2 cellular contexts compared by ENCODE assay signal in genomic region chr7:1562126-1562525, GRCh38.
TF ChIP-seq lines count a peak whose summit lies in the region.

No MANE protein-coding gene starts in this region.

TF ChIP-seq in SK-N-SH treated with all-trans-retinoic acid at 6 μM for 48 hours, 23 proteins besides CTCF, POLR2A, EP300 and RAD21 (continued from another document):
- TF ChIP-seq RARB (CRISPR knock-in tag; IDR thresholded peaks at IDR 0.05) (no peak), ZNF565 (CRISPR knock-in tag; conservative IDR thresholded peaks at IDR 0.05; ENCODE audit: low read depth) (no peak), ARNTL (CRISPR knock-in tag; IDR thresholded peaks at IDR 0.05; ENCODE audit: borderline replicate concordance, low read depth) (no peak), ESRRG (CRISPR knock-in tag; IDR thresholded peaks at IDR 0.05) (no peak)
- TF ChIP-seq, protein P1, sequence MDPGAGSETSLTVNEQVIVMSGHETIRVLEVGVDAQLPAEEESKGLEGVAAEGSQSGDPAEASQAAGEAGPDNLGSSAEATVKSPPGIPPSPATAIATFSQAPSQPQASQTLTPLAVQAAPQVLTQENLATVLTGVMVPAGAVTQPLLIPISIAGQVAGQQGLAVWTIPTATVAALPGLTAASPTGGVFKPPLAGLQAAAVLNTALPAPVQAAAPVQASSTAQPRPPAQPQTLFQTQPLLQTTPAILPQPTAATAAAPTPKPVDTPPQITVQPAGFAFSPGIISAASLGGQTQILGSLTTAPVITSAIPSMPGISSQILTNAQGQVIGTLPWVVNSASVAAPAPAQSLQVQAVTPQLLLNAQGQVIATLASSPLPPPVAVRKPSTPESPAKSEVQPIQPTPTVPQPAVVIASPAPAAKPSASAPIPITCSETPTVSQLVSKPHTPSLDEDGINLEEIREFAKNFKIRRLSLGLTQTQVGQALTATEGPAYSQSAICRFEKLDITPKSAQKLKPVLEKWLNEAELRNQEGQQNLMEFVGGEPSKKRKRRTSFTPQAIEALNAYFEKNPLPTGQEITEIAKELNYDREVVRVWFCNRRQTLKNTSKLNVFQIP (CRISPR knock-in tag; IDR thresholded peaks at IDR 0.05; ENCODE audit: borderline replicate concordance, low read depth): no peak
TF ChIP-seq in SK-N-SH treated with all-trans-retinoic acid at 6 μM for 48 hours: peak in this region for 0.

TF ChIP-seq in WTC11, 78 proteins besides CTCF, POLR2A, EP300 and RAD21 (continued from another document):
- no peak for TF ChIP-seq ZNF425 (CRISPR knock-in tag; conservative IDR thresholded peaks at IDR 0.05)
- no peak for TF ChIP-seq EMX1 (CRISPR knock-in tag; IDR thresholded peaks at IDR 0.05)
- no peak for TF ChIP-seq MYBL2 (CRISPR knock-in tag; IDR thresholded peaks at IDR 0.05)
- no peak for TF ChIP-seq RORB (CRISPR knock-in tag; IDR thresholded peaks at IDR 0.05)
- no peak for TF ChIP-seq E2F5 (CRISPR knock-in tag; IDR thresholded peaks at IDR 0.05)
- TF ChIP-seq, protein P2, sequence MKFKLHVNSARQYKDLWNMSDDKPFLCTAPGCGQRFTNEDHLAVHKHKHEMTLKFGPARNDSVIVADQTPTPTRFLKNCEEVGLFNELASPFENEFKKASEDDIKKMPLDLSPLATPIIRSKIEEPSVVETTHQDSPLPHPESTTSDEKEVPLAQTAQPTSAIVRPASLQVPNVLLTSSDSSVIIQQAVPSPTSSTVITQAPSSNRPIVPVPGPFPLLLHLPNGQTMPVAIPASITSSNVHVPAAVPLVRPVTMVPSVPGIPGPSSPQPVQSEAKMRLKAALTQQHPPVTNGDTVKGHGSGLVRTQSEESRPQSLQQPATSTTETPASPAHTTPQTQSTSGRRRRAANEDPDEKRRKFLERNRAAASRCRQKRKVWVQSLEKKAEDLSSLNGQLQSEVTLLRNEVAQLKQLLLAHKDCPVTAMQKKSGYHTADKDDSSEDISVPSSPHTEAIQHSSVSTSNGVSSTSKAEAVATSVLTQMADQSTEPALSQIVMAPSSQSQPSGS (CRISPR knock-in tag; IDR thresholded peaks at IDR 0.05; ENCODE audit: borderline replicate concordance, low read depth): no peak
- TF ChIP-seq HMGA2 (CRISPR knock-in tag; IDR thresholded peaks at IDR 0.05): no peak
